ENCODE assay signal across 22 cellular contexts in genomic region chr5:7462758-7463157, GRCh38.
DNase-seq lines count a peak whose midpoint lies in the region; ATAC-seq and TF ChIP-seq lines count a peak whose summit lies in the region.
"Had no signal": no experiment of that assay in that cellular context is flagged by ENCODE, and none has a peak within 500 bp of the region (broad histone marks: within the 10 kb centered on the region; RNA-seq: fewer than 3 reads in every experiment).

No MANE protein-coding gene starts in this region.

- H3K4me2 ChIP-seq in GM23338 = peak overlapping the region; percentile 45; the same call in 1 of the 2 replicates
- H3K4me2 ChIP-seq in mesendoderm (ENCODE audit: low read length) = no peak overlapping the region
- H3K4me2 ChIP-seq: A549; BLaER1 treated with 17β-estradiol and CSF1 and Interleukin-3, amounts not matched to agents 10 nM and 100 nM had no signal

- H3K4me3 Mint-ChIP-seq in GM23338 = no peak overlapping the region; the same call in 2 of the 3 replicates
- no peak overlapping the region for H3K4me3 Mint-ChIP-seq in WTC11
- H3K4me3 Mint-ChIP-seq: B cell; CD4-positive, alpha-beta T cell; CD8-positive, alpha-beta T cell had no signal

- intact Hi-C loops in gastrocnemius medialis (cut with DNase I; ENCODE audit: low total_unique reads) = loop anchor here (5.0 kb wide), 1 partner anchor 200 kb away; no protein-coding TSS in a partner anchor

- no peaks in the 10 kb centered on the region for H3F3A ChIP-seq in GM23338 (replicated peaks; ENCODE audit: low read depth)

- no peaks in the 10 kb centered on the region for H3K9me3 ChIP-seq in gastrocnemius medialis
- H3K9me3 ChIP-seq in suprapubic skin = no peaks in the 10 kb centered on the region
- H3K9me3 ChIP-seq: A549; BLaER1 treated with 17β-estradiol and CSF1 and Interleukin-3, amounts not matched to agents 10 nM and 100 nM; Caco-2 had no signal

- no peak overlapping the region for H4K8ac ChIP-seq in mesendoderm (ENCODE audit: low read depth, low read length)

- no peak overlapping the region for H3K9ac ChIP-seq in mesendoderm (ENCODE audit: low read length)
- H3K9ac ChIP-seq: BLaER1 treated with 17β-estradiol and CSF1 and Interleukin-3, amounts not matched to agents 10 nM and 100 nM had no signal

- H3K79me1 ChIP-seq in mesendoderm (ENCODE audit: low read length) = peaks cover 8% of the 10 kb centered on the region

- H2AK5ac ChIP-seq in mesendoderm (ENCODE audit: low read length) = no peak overlapping the region

- peaks cover 19% of the 10 kb centered on the region; the same call in 2 of the 3 replicates for H3K36me3 Mint-ChIP-seq in GM23338 (ENCODE audit: low read depth)
- H3K36me3 Mint-ChIP-seq in WTC11 = peaks cover 13% of the 10 kb centered on the region
- H3K36me3 Mint-ChIP-seq: CD8-positive, alpha-beta T cell had no signal

- peak; percentile 51 for ATAC-seq in GM23338
- ATAC-seq in WTC11 = peak; percentile 11; the same call in 1 of the 2 replicates
- no peak for ATAC-seq in gastrocnemius medialis
- ATAC-seq: A549; CD8-positive, alpha-beta T cell; GM12878 had no signal

- TF ChIP-seq CTCF in GM23338 (conservative IDR thresholded peaks at IDR 0.05; ENCODE audit: low read depth in 2 of 2) (no peak), WTC11 (IDR thresholded peaks at IDR 0.05) (no peak), gastrocnemius medialis (IDR thresholded peaks at IDR 0.05 in 4 of 5, conservative IDR thresholded peaks at IDR 0.05 in 1 of 5) (no peak), suprapubic skin (IDR thresholded peaks at IDR 0.05) (no peak)

- H3K18ac ChIP-seq in mesendoderm (ENCODE audit: low read length) = no peak overlapping the region

- H3K27ac ChIP-seq in GM23338 (ENCODE audit: low read depth) = no peak overlapping the region; the same call in 1 of the 2 replicates
- no peak overlapping the region for H3K27ac ChIP-seq in mesendoderm (ENCODE audit: low read depth, low read length)
- peak overlapping the region in 3 of 4 donors; percentile 0 to 27 (median 0) for H3K27ac ChIP-seq in gastrocnemius medialis
- H3K27ac ChIP-seq in suprapubic skin = no peak overlapping the region
- H3K27ac ChIP-seq: 22Rv1; A549; BLaER1 treated with 17β-estradiol and CSF1 and Interleukin-3, amounts not matched to agents 10 nM and 100 nM; C4-2B had no signal

- CTCF ChIA-PET in WTC11 (lab: Charles Lee) = interaction anchor here (0.5 to 5.1 kb wide), 2 partner anchors 56 to 66 kb away, joined by 3 to 25 read pairs; no protein-coding TSS in a partner anchor

- H4K5ac ChIP-seq in mesendoderm (ENCODE audit: low read length) = no peak overlapping the region

- H4K20me1 ChIP-seq in GM23338 (replicated peaks; ENCODE audit: insufficient read depth) = peaks cover 27% of the 10 kb centered on the region
- H4K20me1 ChIP-seq: BLaER1 treated with 17β-estradiol and CSF1 and Interleukin-3, amounts not matched to agents 10 nM and 100 nM had no signal

- H3K56ac ChIP-seq in mesendoderm (ENCODE audit: low read length) = no peak overlapping the region

- in situ Hi-C loops in gastrocnemius medialis (cut with MboI; ENCODE audit: low sequenced_read_pairs in 4 of 4) = no loop called here

- H3K9me2 ChIP-seq in GM23338 (ENCODE audit: insufficient read depth) = no peaks in the 10 kb centered on the region

- no peak overlapping the region for H2BK15ac ChIP-seq in mesendoderm (replicated peaks; ENCODE audit: low read depth)

- H2BK5ac ChIP-seq in mesendoderm (ENCODE audit: low read length) = no peak overlapping the region

- no peak overlapping the region for H3K4ac ChIP-seq in mesendoderm (ENCODE audit: low read depth, low read length)

- no peak for TF ChIP-seq EP300 in suprapubic skin (IDR thresholded peaks at IDR 0.05)

- DNase-seq in GM23338 (ENCODE audit: low spot score) (peak; percentile 40), WTC11 (ENCODE audit: low spot score) (no peak), mesendoderm (peak; percentile 67), gastrocnemius medialis (no peak), suprapubic skin (ENCODE audit: low spot score in 2 of 2) (no peak), NCI-H1417 (lab: John Stamatoyannopoulos, UW) (no peak), NCI-H2081 treated with DMSO at 0.1 percent for 48 hours (lab: John Stamatoyannopoulos, UW) (no peak)
- DNase-seq: AML-193; Caco-2; Calu3; CD4-positive, alpha-beta T cell; CD8-positive, alpha-beta T cell; DMS79; DND-41; EL; GDM1 had no signal

- peaks cover 57% of the 10 kb centered on the region for H3K4me1 Mint-ChIP-seq in GM23338
- peaks cover 84% of the 10 kb centered on the region for H3K4me1 Mint-ChIP-seq in WTC11
- H3K4me1 Mint-ChIP-seq: B cell had no signal

- no peak overlapping the region for H3K23ac ChIP-seq in mesendoderm (ENCODE audit: low read length)

- H3K27me3 Mint-ChIP-seq in GM23338 (ENCODE audit: insufficient read depth, low read depth, poor library complexity) = peaks cover 6% of the 10 kb centered on the region
- no peaks in the 10 kb centered on the region for H3K27me3 Mint-ChIP-seq in WTC11 (ENCODE audit: low read depth)
- H3K27me3 Mint-ChIP-seq: B cell; CD4-positive, alpha-beta T cell had no signal

- H3K36me3 ChIP-seq in GM23338 (ENCODE audit: insufficient read depth) = no peaks in the 10 kb centered on the region
- H3K36me3 ChIP-seq in mesendoderm (ENCODE audit: control insufficient read depth, insufficient read depth, low read length) = no peaks in the 10 kb centered on the region
- no peaks in the 10 kb centered on the region for H3K36me3 ChIP-seq in gastrocnemius medialis
- H3K36me3 ChIP-seq in suprapubic skin = no peaks in the 10 kb centered on the region
- H3K36me3 ChIP-seq: BLaER1 treated with 17β-estradiol and CSF1 and Interleukin-3, amounts not matched to agents 10 nM and 100 nM had no signal

- no peak for TF ChIP-seq POLR2A in gastrocnemius medialis (IDR thresholded peaks at IDR 0.05)
- no peak for TF ChIP-seq POLR2A in suprapubic skin (IDR thresholded peaks at IDR 0.05)

- no peak overlapping the region for H2BK120ac ChIP-seq in mesendoderm (ENCODE audit: low read depth, low read length)

- WGBS in mesendoderm (ENCODE audit: extremely low coverage, insufficient coverage, low lambda C conversion rate) = no CpG with 5 or more reads among the region's 1 CpG
- 95% methylated on average over 1 of the region's 1 CpG for WGBS in suprapubic skin

- POLR2A ChIA-PET in WTC11 (lab: Charles Lee) = interaction anchor here (0.6 kb wide), 1 partner anchor 52 kb away, joined by 3 read pairs; no protein-coding TSS in a partner anchor

- H3K27ac Mint-ChIP-seq in GM23338 (peak overlapping the region; percentile 80), WTC11 (peak overlapping the region; percentile 12; the same call in 1 of the 2 replicates)
- H3K27ac Mint-ChIP-seq: B cell; CD4-positive, alpha-beta T cell; CD8-positive, alpha-beta T cell had no signal

- H3K79me2 ChIP-seq in GM23338 (replicated peaks; ENCODE audit: insufficient read depth) (peaks cover 100% of the 10 kb centered on the region), mesendoderm (ENCODE audit: control insufficient read depth, insufficient read depth, low read length) (peaks cover 58% of the 10 kb centered on the region)

- H3K9me3 Mint-ChIP-seq in GM23338 = no peaks in the 10 kb centered on the region
- H3K9me3 Mint-ChIP-seq in WTC11 = no peaks in the 10 kb centered on the region
- H3K9me3 Mint-ChIP-seq: CD4-positive, alpha-beta T cell; CD8-positive, alpha-beta T cell had no signal

- H3K4me1 ChIP-seq in GM23338 (ENCODE audit: insufficient read depth) (peaks cover 66% of the 10 kb centered on the region), mesendoderm (ENCODE audit: control insufficient read depth, low read depth, low read length) (peaks cover 10% of the 10 kb centered on the region), gastrocnemius medialis (peaks cover 25 to 36% of the 10 kb centered on the region in 2 donors), suprapubic skin (no peaks in the 10 kb centered on the region)
- H3K4me1 ChIP-seq: A549; BLaER1 treated with 17β-estradiol and CSF1 and Interleukin-3, amounts not matched to agents 10 nM and 100 nM; Caco-2 had no signal

- no peak overlapping the region for H3K4me3 ChIP-seq in GM23338
- H3K4me3 ChIP-seq in mesendoderm (ENCODE audit: low read length) = no peak overlapping the region
- no peak overlapping the region for H3K4me3 ChIP-seq in gastrocnemius medialis
- no peak overlapping the region for H3K4me3 ChIP-seq in suprapubic skin
- H3K4me3 ChIP-seq: A549; BLaER1 treated with 17β-estradiol and CSF1 and Interleukin-3, amounts not matched to agents 10 nM and 100 nM; GM12878 had no signal

- H3K27me3 ChIP-seq in GM23338 (ENCODE audit: insufficient read depth) = no peaks in the 10 kb centered on the region
- H3K27me3 ChIP-seq in mesendoderm (ENCODE audit: insufficient read depth, low read length, poor library complexity) = no peaks in the 10 kb centered on the region
- H3K27me3 ChIP-seq in gastrocnemius medialis = no peaks in the 10 kb centered on the region
- H3K27me3 ChIP-seq in suprapubic skin = no peaks in the 10 kb centered on the region
- H3K27me3 ChIP-seq: BLaER1 treated with 17β-estradiol and CSF1 and Interleukin-3, amounts not matched to agents 10 nM and 100 nM had no signal

- H2AFZ ChIP-seq in GM23338 = no peak overlapping the region

TF ChIP-seq in GM23338, 12 proteins besides CTCF, POLR2A, EP300 and RAD21 (continues in another document):
- TF ChIP-seq JUNB (IDR thresholded peaks at IDR 0.05; ENCODE audit: unreplicated experiment) = no peak
- TF ChIP-seq EZH2phosphoT487 (IDR thresholded peaks at IDR 0.05; ENCODE audit: unreplicated experiment) = no peak

TF ChIP-seq in WTC11, 78 proteins besides CTCF, POLR2A, EP300 and RAD21:
- no peak for TF ChIP-seq FOXJ3 (CRISPR knock-in tag; IDR thresholded peaks at IDR 0.05; ENCODE audit: borderline replicate concordance)

Comparison
In these comparisons a context has a peak if more than half of its experiments do, and no peak if none do; other contexts are left out.
1. ATAC-seq: peak in GM23338 (single experiment) and WTC11 (single experiment); none in gastrocnemius medialis (0 of 2).
2. DNase-seq: peak in GM23338 (single experiment) and mesendoderm (single experiment); none in WTC11 (single experiment), gastrocnemius medialis (0 of 2), suprapubic skin (0 of 2), NCI-H1417 (0 of 3) and NCI-H2081 treated with DMSO at 0.1 percent for 48 hours (single experiment).
3. H3K27ac ChIP-seq: peak in gastrocnemius medialis (3 of 4); none in GM23338 (single experiment), mesendoderm (single experiment) and suprapubic skin (single experiment).